27 cellular contexts compared by ENCODE assay signal in the genomic region with DNA sequence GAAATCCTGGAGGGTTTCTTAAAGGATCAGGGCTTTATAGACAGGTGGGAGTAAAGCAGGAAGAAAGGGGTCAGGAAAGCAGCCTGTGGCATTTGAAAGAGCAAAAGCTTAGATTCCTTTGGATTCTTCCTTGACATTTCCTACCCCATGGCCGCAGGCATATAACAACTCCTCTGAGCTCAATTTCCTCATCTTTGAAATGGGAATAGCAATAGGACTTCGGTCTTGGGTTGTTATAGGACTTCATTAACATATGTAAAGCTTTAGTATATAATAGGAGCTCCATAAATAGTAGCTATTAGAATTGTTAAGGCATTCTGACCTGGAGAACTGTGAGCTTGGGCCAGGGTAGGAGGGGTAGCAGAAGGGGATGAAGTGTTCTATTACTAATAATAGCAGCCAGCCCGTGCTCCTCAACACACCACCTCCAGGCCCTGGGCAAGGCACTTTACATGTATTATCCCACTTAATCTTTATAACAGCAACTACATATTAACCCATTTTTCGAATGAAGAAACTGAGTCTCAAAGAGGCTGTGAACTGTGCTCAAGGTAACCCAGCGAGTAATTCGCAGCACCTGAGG. TPM values are rescaled to one million over a fixed set of nuclear protein-coding genes. Genes with fewer than 3 reads are reported as not detected.
A peak's percentile ranks its signal among the peaks of the same experiment; 100 is the strongest.
DNase-seq lines count a peak whose midpoint lies in the region; ATAC-seq and TF ChIP-seq lines count a peak whose summit lies in the region.
"Had no signal": no experiment of that assay in that cellular context is flagged by ENCODE, and none has a peak within 500 bp of the region (broad histone marks: within the 10 kb centered on the region; RNA-seq: fewer than 3 reads in every experiment).

No MANE protein-coding gene starts in this region.

- H3K9me3 ChIP-seq in heart left ventricle (no peaks in the 10 kb centered on the region), upper lobe of right lung (no peaks in the 10 kb centered on the region)
- H3K9me3 ChIP-seq: SK-N-SH had no signal

- H3K27me3 ChIP-seq in heart left ventricle (no peaks in the 10 kb centered on the region), mesendoderm (ENCODE audit: insufficient read depth, low read length, poor library complexity) (no peaks in the 10 kb centered on the region), upper lobe of right lung (no peaks in the 10 kb centered on the region)

- H3K36me3 ChIP-seq in heart left ventricle (no peaks in the 10 kb centered on the region), mesendoderm (ENCODE audit: control insufficient read depth, insufficient read depth, low read length) (no peaks in the 10 kb centered on the region), upper lobe of right lung (no peaks in the 10 kb centered on the region)

- H3K4me2 ChIP-seq in mesendoderm (ENCODE audit: low read length): no peak overlapping the region
- H3K4me2 ChIP-seq: SK-N-SH had no signal

- H2BK120ac ChIP-seq in mesendoderm (ENCODE audit: low read depth, low read length): no peak overlapping the region

- peak in 1 of 5 donors; percentile 52 for DNase-seq in heart left ventricle
- DNase-seq in left cardiac atrium: no peak
- no peak for DNase-seq in coronary artery (ENCODE audit: low spot score)
- DNase-seq in mesendoderm: no peak
- no peak for DNase-seq in upper lobe of right lung
- DNase-seq in NCI-H2196 (lab: John Stamatoyannopoulos, UW; ENCODE audit: unreplicated experiment): no peak
- no peak for DNase-seq in activated naive CD4-positive, alpha-beta T cell (lab: John Stamatoyannopoulos, UW)
- DNase-seq: activated B cell treated with CpG ODN at 0.5 μM for 24 hours; activated CD4-positive, alpha-beta T cell treated with anti-CD3 and anti-CD28 coated beads, Interleukin-2, amount 50 U/mL, for 4 hours; activated CD8-positive, alpha-beta memory T cell treated with anti-CD3 and anti-CD28 coated beads, Interleukin-2, amount 50 U/mL, for 48 hours; activated naive CD8-positive, alpha-beta T cell treated with anti-CD3 and anti-CD28 coated beads for 36 hours; AML-193; Calu3; effector CD8-positive, alpha-beta T cell; KBM-7; left colon; midbrain; MM.1S; NCI-H1417 treated with DMSO at 0.1 percent for 48 hours; NCI-H2107; NCI-H524 treated with DMSO at 0.1 percent for 48 hours; SK-N-SH; small intestine; stimulated activated CD4-positive, alpha-beta T cell treated with anti-CD3 and anti-CD28 coated beads, Interleukin-4, amount 100 ng/mL, for 24 hours; T-helper 9 cell; trophoblast cell had no signal

- no peak overlapping the region for H2AK5ac ChIP-seq in mesendoderm (ENCODE audit: low read length)

- ATAC-seq in heart left ventricle: no peak
- no peak for ATAC-seq in left cardiac atrium
- no peak for ATAC-seq in upper lobe of right lung
- no peak for ATAC-seq in HG03175 (IDR thresholded peaks at IDR 0.05; ENCODE audit: unreplicated experiment)
- ATAC-seq: left colon had no signal

- H2BK15ac ChIP-seq in mesendoderm (replicated peaks; ENCODE audit: low read depth): no peak overlapping the region

- H3K79me1 ChIP-seq in mesendoderm (ENCODE audit: low read length): no peaks in the 10 kb centered on the region

- intact Hi-C loops in heart left ventricle (cut with DNase I) (loop anchor here in 8 of 10 donors (5.0 to 10.0 kb wide), 5 partner anchors 33 to 61 kb away; no protein-coding TSS in a partner anchor), left cardiac atrium (cut with DNase I) (loop anchor here (5.0 to 10.0 kb wide), 4 partner anchors 38 to 191 kb away; no protein-coding TSS in a partner anchor), upper lobe of right lung (cut with DNase I) (loop anchor here (10.0 kb wide), 1 partner anchor 51 kb away; no protein-coding TSS in a partner anchor)

- peak overlapping the region; percentile 48 for H3K4ac ChIP-seq in mesendoderm (ENCODE audit: low read depth, low read length)

- H3K4me3 ChIP-seq in heart left ventricle (no peak overlapping the region), coronary artery (no peak overlapping the region), mesendoderm (ENCODE audit: low read length) (no peak overlapping the region), upper lobe of right lung (no peak overlapping the region)

- no peak overlapping the region for H4K5ac ChIP-seq in mesendoderm (ENCODE audit: low read length)

- WGBS in heart left ventricle, 4 donors: 63 to 68% (median 66%) methylated on average over 6 of the region's 6 CpGs
- WGBS in mesendoderm (ENCODE audit: extremely low coverage, insufficient coverage, low lambda C conversion rate): no CpG with 5 or more reads among the region's 6 CpGs

- peaks cover 4 to 63% (median 39%) of the 10 kb centered on the region in 12 donors for H3K4me1 ChIP-seq in heart left ventricle
- peaks cover 11% of the 10 kb centered on the region for H3K4me1 ChIP-seq in mesendoderm (ENCODE audit: control insufficient read depth, low read depth, low read length)
- H3K4me1 ChIP-seq in upper lobe of right lung: peaks cover 44% of the 10 kb centered on the region

- no peak for TF ChIP-seq CTCF in heart left ventricle (IDR thresholded peaks at IDR 0.05)
- TF ChIP-seq CTCF in coronary artery (IDR thresholded peaks at IDR 0.05): no peak
- no peak for TF ChIP-seq CTCF in upper lobe of right lung (IDR thresholded peaks at IDR 0.05)

- H3K79me2 ChIP-seq in mesendoderm (ENCODE audit: control insufficient read depth, insufficient read depth, low read length): no peaks in the 10 kb centered on the region

- H3K23ac ChIP-seq in mesendoderm (ENCODE audit: low read length): no peak overlapping the region

- no peak overlapping the region for H3K9ac ChIP-seq in mesendoderm (ENCODE audit: low read length)
- H3K9ac ChIP-seq: SK-N-SH had no signal

- no peak overlapping the region for H3K56ac ChIP-seq in mesendoderm (ENCODE audit: low read length)

- no peak overlapping the region for H3K18ac ChIP-seq in mesendoderm (ENCODE audit: low read length)

- H3K27ac ChIP-seq in heart left ventricle (peak overlapping the region in 10 of 12 donors; percentile 9 to 99 (median 61)), coronary artery (peak overlapping the region; percentile 53 to 61), mesendoderm (ENCODE audit: low read depth, low read length) (no peak overlapping the region), upper lobe of right lung (peak overlapping the region; percentile 98)

- no peak overlapping the region for H2BK5ac ChIP-seq in mesendoderm (ENCODE audit: low read length)

- no peak overlapping the region for H4K8ac ChIP-seq in mesendoderm (ENCODE audit: low read depth, low read length)

- no peak for TF ChIP-seq POLR2A in heart left ventricle (IDR thresholded peaks at IDR 0.05)

RNA-seq across cellular contexts. Expression of a gene that starts 10.6 kb away (rescaled TPM):
- total RNA-seq in heart left ventricle (10 to 100 TPM; 28.8 to 94.4 (median 44.9) TPM), left cardiac atrium (10 to 100 TPM; 64.0 to 82.1 TPM), upper lobe of right lung (139 TPM)
- 10 to 100 TPM; 29.2 to 29.5 TPM for polyA plus RNA-seq in heart left ventricle
- 71.1 TPM for polyA plus RNA-seq in mesendoderm (2013, experiment 1 of 2)
- 70.6 TPM for polyA plus RNA-seq in mesendoderm (2013, experiment 2 of 2)
